In the genomic region with DNA sequence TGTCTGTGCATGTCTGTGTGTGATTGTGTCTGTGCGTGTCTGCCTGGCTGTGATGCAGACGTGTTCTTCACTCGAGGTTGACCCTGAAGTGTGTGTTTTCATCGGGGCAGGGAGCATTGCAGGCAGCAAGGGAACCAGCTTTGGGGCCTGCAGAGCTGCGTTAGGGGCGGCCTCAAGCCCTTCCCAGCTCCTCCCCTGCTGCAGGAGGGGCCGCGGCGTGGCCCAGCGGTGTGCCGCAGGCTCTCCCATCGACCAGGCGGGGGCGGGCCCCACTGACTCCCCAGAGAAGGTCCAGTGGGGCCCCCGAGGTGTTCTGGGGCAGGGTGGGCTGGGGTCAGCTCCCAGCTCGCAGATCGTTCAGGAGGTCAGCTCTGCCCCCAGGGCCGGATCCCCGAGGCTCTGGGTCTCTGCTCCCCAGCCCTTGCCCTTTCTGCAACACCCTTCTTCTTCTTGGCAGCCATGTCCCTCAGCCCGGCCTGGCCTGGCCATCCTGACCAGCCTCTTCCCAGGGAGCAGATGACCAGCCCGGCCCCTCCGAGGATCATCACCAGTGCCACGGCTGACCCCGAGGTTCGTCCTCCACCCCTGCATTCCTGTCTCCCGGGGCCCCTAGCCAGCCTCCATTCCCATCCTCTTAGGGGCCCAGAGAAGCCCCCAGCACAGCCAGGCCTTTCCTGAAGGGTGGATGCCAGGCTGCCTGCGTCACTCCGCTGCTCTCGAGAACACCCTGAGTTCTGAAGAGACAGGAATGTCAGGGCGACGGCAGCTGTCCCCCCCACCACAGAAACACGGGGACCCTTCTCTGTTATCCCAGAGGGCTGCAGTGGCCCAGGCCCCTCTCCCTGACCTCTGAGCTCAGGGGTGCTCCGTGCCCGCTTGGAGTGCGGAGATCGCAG, we compare ENCODE assay signal across 2 cellular contexts.
TF ChIP-seq lines count a peak whose summit lies in the region.

No MANE protein-coding gene starts in this region.

TF ChIP-seq in SK-N-SH treated with all-trans-retinoic acid at 6 μM for 48 hours, 23 proteins besides CTCF, POLR2A, EP300 and RAD21 (continued from another document):
- TF ChIP-seq, protein P1, sequence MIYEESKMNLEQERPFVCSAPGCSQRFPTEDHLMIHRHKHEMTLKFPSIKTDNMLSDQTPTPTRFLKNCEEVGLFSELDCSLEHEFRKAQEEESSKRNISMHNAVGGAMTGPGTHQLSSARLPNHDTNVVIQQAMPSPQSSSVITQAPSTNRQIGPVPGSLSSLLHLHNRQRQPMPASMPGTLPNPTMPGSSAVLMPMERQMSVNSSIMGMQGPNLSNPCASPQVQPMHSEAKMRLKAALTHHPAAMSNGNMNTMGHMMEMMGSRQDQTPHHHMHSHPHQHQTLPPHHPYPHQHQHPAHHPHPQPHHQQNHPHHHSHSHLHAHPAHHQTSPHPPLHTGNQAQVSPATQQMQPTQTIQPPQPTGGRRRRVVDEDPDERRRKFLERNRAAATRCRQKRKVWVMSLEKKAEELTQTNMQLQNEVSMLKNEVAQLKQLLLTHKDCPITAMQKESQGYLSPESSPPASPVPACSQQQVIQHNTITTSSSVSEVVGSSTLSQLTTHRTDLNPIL (CRISPR knock-in tag; IDR thresholded peaks at IDR 0.05; ENCODE audit: low read depth) = no peak
- no peak for TF ChIP-seq ARNTL (CRISPR knock-in tag; IDR thresholded peaks at IDR 0.05; ENCODE audit: borderline replicate concordance, low read depth)
- no peak for TF ChIP-seq ESRRG (CRISPR knock-in tag; IDR thresholded peaks at IDR 0.05)
- TF ChIP-seq, protein P2, sequence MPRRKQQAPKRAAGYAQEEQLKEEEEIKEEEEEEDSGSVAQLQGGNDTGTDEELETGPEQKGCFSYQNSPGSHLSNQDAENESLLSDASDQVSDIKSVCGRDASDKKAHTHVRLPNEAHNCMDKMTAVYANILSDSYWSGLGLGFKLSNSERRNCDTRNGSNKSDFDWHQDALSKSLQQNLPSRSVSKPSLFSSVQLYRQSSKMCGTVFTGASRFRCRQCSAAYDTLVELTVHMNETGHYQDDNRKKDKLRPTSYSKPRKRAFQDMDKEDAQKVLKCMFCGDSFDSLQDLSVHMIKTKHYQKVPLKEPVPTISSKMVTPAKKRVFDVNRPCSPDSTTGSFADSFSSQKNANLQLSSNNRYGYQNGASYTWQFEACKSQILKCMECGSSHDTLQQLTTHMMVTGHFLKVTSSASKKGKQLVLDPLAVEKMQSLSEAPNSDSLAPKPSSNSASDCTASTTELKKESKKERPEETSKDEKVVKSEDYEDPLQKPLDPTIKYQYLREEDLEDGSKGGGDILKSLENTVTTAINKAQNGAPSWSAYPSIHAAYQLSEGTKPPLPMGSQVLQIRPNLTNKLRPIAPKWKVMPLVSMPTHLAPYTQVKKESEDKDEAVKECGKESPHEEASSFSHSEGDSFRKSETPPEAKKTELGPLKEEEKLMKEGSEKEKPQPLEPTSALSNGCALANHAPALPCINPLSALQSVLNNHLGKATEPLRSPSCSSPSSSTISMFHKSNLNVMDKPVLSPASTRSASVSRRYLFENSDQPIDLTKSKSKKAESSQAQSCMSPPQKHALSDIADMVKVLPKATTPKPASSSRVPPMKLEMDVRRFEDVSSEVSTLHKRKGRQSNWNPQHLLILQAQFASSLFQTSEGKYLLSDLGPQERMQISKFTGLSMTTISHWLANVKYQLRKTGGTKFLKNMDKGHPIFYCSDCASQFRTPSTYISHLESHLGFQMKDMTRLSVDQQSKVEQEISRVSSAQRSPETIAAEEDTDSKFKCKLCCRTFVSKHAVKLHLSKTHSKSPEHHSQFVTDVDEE (CRISPR knock-in tag; IDR thresholded peaks at IDR 0.05) = no peak
- no peak for TF ChIP-seq ISL1 (CRISPR knock-in tag; IDR thresholded peaks at IDR 0.05)
- no peak for TF ChIP-seq PPARA (CRISPR knock-in tag; IDR thresholded peaks at IDR 0.05; ENCODE audit: borderline replicate concordance)

TF ChIP-seq in SK-N-SH, 30 proteins besides CTCF, POLR2A, EP300 and RAD21 (continued from another document):
- TF ChIP-seq MAX (IDR thresholded peaks at IDR 0.05; ENCODE audit: low read depth) (no peak), TEAD4 (IDR thresholded peaks at IDR 0.05; ENCODE audit: borderline replicate concordance, insufficient read depth) (no peak), YY1 (IDR thresholded peaks at IDR 0.05; ENCODE audit: low read depth) (no peak), MEF2A (IDR thresholded peaks at IDR 0.05; ENCODE audit: borderline replicate concordance, low read depth) (no peak), RXRA (IDR thresholded peaks at IDR 0.05; ENCODE audit: borderline replicate concordance, low read depth) (no peak), CHD2 (IDR thresholded peaks at IDR 0.05; ENCODE audit: low read length, partially characterized antibody) (no peak), NFIC (IDR thresholded peaks at IDR 0.05; ENCODE audit: borderline replicate concordance) (no peak), MXI1 (IDR thresholded peaks at IDR 0.05; ENCODE audit: low read depth, low read length) (no peak)
- TF ChIP-seq, protein P3, sequence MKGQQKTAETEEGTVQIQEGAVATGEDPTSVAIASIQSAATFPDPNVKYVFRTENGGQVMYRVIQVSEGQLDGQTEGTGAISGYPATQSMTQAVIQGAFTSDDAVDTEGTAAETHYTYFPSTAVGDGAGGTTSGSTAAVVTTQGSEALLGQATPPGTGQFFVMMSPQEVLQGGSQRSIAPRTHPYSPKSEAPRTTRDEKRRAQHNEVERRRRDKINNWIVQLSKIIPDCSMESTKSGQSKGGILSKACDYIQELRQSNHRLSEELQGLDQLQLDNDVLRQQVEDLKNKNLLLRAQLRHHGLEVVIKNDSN (IDR thresholded peaks at IDR 0.05; ENCODE audit: borderline replicate concordance, low read depth) = no peak
